In the genomic region with DNA sequence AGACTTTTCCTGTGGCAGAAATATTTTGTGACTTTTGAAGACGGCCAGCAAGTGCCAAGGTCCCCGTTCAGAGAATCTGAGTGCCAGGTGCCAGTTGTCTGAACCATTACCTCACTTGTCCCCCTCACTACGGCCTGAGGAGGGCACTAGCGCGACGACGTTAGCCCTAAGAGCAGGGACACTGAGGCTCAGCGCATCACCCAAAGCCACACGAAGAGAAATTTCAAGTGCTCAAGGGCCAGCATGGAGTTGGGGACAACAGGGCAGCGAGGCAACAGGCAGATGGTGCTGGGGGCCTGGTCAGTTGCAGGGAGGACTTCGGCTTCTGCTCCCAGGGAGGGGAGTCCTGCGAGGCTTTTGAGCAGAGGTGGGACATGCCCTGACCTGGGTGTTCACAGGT, we compare ENCODE assay signal across 11 cellular contexts. TPM values are rescaled to one million over a fixed set of nuclear protein-coding genes. Genes with fewer than 3 reads are reported as not detected.
DNase-seq lines count a peak whose midpoint lies in the region; ATAC-seq and TF ChIP-seq lines count a peak whose summit lies in the region.
"Had no signal": no experiment of that assay in that cellular context is flagged by ENCODE, and none has a peak within 500 bp of the region (broad histone marks: within the 10 kb centered on the region; RNA-seq: fewer than 3 reads in every experiment).

No MANE protein-coding gene starts in this region.

- peak; percentile 15 for DNase-seq in EL
- DNase-seq in GM23338 (ENCODE audit: low spot score): peak; percentile 79
- DNase-seq in lower lobe of right lung: no peak
- no peak for DNase-seq in HK-2 (ENCODE audit: unreplicated experiment)
- DNase-seq: gastrocnemius medialis, KG1, naive B cell had no signal

- 0 out of 2 replicates have a peak, but pooled peaks cover 4% of the 10 kb centered on the region for H4K20me1 ChIP-seq in GM23338 (replicated peaks; ENCODE audit: insufficient read depth)

- peaks cover 27% of the 10 kb centered on the region for H3K36me3 Mint-ChIP-seq in GM23338 (ENCODE audit: low read depth)
- peaks cover 49% of the 10 kb centered on the region for H3K36me3 Mint-ChIP-seq in activated T-helper 17 cell treated with anti-CD3 and anti-CD28 coated beads, Interleukin-2, amount 50 U/mL, for 72 hours (ENCODE audit: low read depth)

- H3K9me3 ChIP-seq in lower lobe of right lung: no peaks in the 10 kb centered on the region
- H3K9me3 ChIP-seq: gastrocnemius medialis had no signal

- ATAC-seq in GM23338 (peak; percentile 82), lower lobe of right lung (peak in 1 of 2 donors; percentile 40), GM21360 (IDR thresholded peaks at IDR 0.05; ENCODE audit: unreplicated experiment) (no peak), GM18520 (IDR thresholded peaks at IDR 0.05; ENCODE audit: unreplicated experiment) (no peak)
- ATAC-seq in activated T-helper 17 cell treated with anti-CD3 and anti-CD28 coated beads, Interleukin-2, amount 50 U/mL, for 72 hours (replicated peaks): no peak

- H3K4me1 ChIP-seq in GM23338 (ENCODE audit: insufficient read depth) (no peaks in the 10 kb centered on the region; the same call in 1 of the 2 replicates), lower lobe of right lung (peaks cover 9% of the 10 kb centered on the region)

- TF ChIP-seq CTCF in GM23338 (conservative IDR thresholded peaks at IDR 0.05; ENCODE audit: low read depth in 2 of 2): peak; percentile 51 to 67
- peak; percentile 11 for TF ChIP-seq CTCF in lower lobe of right lung (IDR thresholded peaks at IDR 0.05)

- no peak overlapping the region for H3K4me3 Mint-ChIP-seq in GM23338
- H3K4me3 Mint-ChIP-seq in activated T-helper 17 cell treated with anti-CD3 and anti-CD28 coated beads, Interleukin-2, amount 50 U/mL, for 72 hours: no peak overlapping the region

- H3K4me3 ChIP-seq in GM23338 (no peak overlapping the region), lower lobe of right lung (no peak overlapping the region)
- H3K4me3 ChIP-seq: gastrocnemius medialis had no signal

- peaks cover 10% of the 10 kb centered on the region; the same call in 1 of the 2 replicates for H3K36me3 ChIP-seq in GM23338 (ENCODE audit: insufficient read depth)
- peaks cover 42% of the 10 kb centered on the region for H3K36me3 ChIP-seq in lower lobe of right lung

- H3K4me1 Mint-ChIP-seq in GM23338: peaks cover 8% of the 10 kb centered on the region; the same call in 2 of the 3 replicates
- H3K4me1 Mint-ChIP-seq in activated T-helper 17 cell treated with anti-CD3 and anti-CD28 coated beads, Interleukin-2, amount 50 U/mL, for 72 hours: peaks cover 5% of the 10 kb centered on the region

- no peaks in the 10 kb centered on the region for H3K9me3 Mint-ChIP-seq in GM23338
- H3K9me3 Mint-ChIP-seq in activated T-helper 17 cell treated with anti-CD3 and anti-CD28 coated beads, Interleukin-2, amount 50 U/mL, for 72 hours: no peaks in the 10 kb centered on the region
- H3K9me3 Mint-ChIP-seq: activated naive CD4-positive, alpha-beta T cell treated with anti-CD3 and anti-CD28 coated beads, Interleukin-2, amount 50 U/mL, for 72 hours; naive B cell had no signal

- no peak overlapping the region for H3K27ac ChIP-seq in GM23338 (ENCODE audit: low read depth)
- H3K27ac ChIP-seq in lower lobe of right lung: no peak overlapping the region
- H3K27ac ChIP-seq: gastrocnemius medialis had no signal

- intact Hi-C loops in lower lobe of right lung (cut with DNase I): loop anchor here (5.0 kb wide), 1 partner anchor 118 kb away; the partner anchor contains the start of gene ICAM1

- no peaks in the 10 kb centered on the region for H3K9me2 ChIP-seq in GM23338 (ENCODE audit: insufficient read depth)

- H2AFZ ChIP-seq in GM23338: no peak overlapping the region

- no peak overlapping the region for H3K4me2 ChIP-seq in GM23338

- no peak overlapping the region for H3K27ac Mint-ChIP-seq in GM23338
- peak overlapping the region; percentile 47 for H3K27ac Mint-ChIP-seq in activated T-helper 17 cell treated with anti-CD3 and anti-CD28 coated beads, Interleukin-2, amount 50 U/mL, for 72 hours

- no peaks in the 10 kb centered on the region for H3K79me2 ChIP-seq in GM23338 (replicated peaks; ENCODE audit: insufficient read depth)

- no peaks in the 10 kb centered on the region for H3K27me3 ChIP-seq in GM23338 (ENCODE audit: insufficient read depth)
- no peaks in the 10 kb centered on the region for H3K27me3 ChIP-seq in lower lobe of right lung (ENCODE audit: low read depth)
- H3K27me3 ChIP-seq: gastrocnemius medialis had no signal

- peaks cover 6% of the 10 kb centered on the region for H3K27me3 Mint-ChIP-seq in GM23338 (ENCODE audit: insufficient read depth, low read depth, poor library complexity)
- no peaks in the 10 kb centered on the region for H3K27me3 Mint-ChIP-seq in activated T-helper 17 cell treated with anti-CD3 and anti-CD28 coated beads, Interleukin-2, amount 50 U/mL, for 72 hours
- H3K27me3 Mint-ChIP-seq: naive B cell had no signal

- peaks cover 17% of the 10 kb centered on the region; the same call in 1 of the 2 replicates for H3F3A ChIP-seq in GM23338 (replicated peaks; ENCODE audit: low read depth)

TF ChIP-seq in GM23338, 12 proteins besides CTCF, POLR2A, EP300 and RAD21:
- no peak for TF ChIP-seq NANOG (IDR thresholded peaks at IDR 0.05; ENCODE audit: borderline replicate concordance)
- peak; percentile 52; the same call in 1 of the 2 replicates for TF ChIP-seq POLR2AphosphoS5 (IDR thresholded peaks at IDR 0.05; ENCODE audit: low read depth)
TF ChIP-seq in GM23338: peak in this region for 1.

RNA-seq across cellular contexts. Expression of gene TYK2, which starts 9.5 kb away (rescaled TPM):
- 22.2 and 29.1 TPM in 2 replicates for total RNA-seq in GM23338 (2014; rRNA removed; shearing (Covaris generic))
- polyA plus RNA-seq in GM23338 (2016; fragmentation: Nextera tagmentation; extraction: Ambion mirVana): 30.7 and 35.9 TPM in 2 replicates
- total RNA-seq in activated T-helper 17 cell treated with anti-CD3 and anti-CD28 coated beads, Interleukin-2, amount 50 U/mL, for 72 hours: 100 to 1,000 TPM; 221 to 245 TPM
- 164 TPM for total RNA-seq in lower lobe of right lung

RNA-seq across cellular contexts. Expression of gene CDC37, which starts 13.5 kb away (rescaled TPM):
- total RNA-seq in GM23338 (2014; rRNA removed; shearing (Covaris generic)): 163 and 183 TPM in 2 replicates
- polyA plus RNA-seq in GM23338 (2016; fragmentation: Nextera tagmentation; extraction: Ambion mirVana): 270 and 280 TPM in 2 replicates
- 100 to 1,000 TPM; 140 to 226 TPM for total RNA-seq in activated T-helper 17 cell treated with anti-CD3 and anti-CD28 coated beads, Interleukin-2, amount 50 U/mL, for 72 hours
- total RNA-seq in lower lobe of right lung: 154 TPM

RNA-seq across cellular contexts. Expression of gene PDE4A, which starts 30.5 kb away (rescaled TPM):
- 5.2 and 5.4 TPM in 2 replicates for total RNA-seq in GM23338 (2014; rRNA removed; shearing (Covaris generic))
- 5.2 and 5.4 TPM in 2 replicates for polyA plus RNA-seq in GM23338 (2016; fragmentation: Nextera tagmentation; extraction: Ambion mirVana)
- 1 to 10 TPM; 9.0 to 9.1 TPM for total RNA-seq in activated T-helper 17 cell treated with anti-CD3 and anti-CD28 coated beads, Interleukin-2, amount 50 U/mL, for 72 hours
- 35.9 TPM for total RNA-seq in lower lobe of right lung

RNA-seq across cellular contexts. Expression of gene ICAM3, which starts 50.4 kb away (rescaled TPM):
- 9.6 TPM in 2 replicates for total RNA-seq in GM23338 (2014; rRNA removed; shearing (Covaris generic))
- polyA plus RNA-seq in GM23338 (2016; fragmentation: Nextera tagmentation; extraction: Ambion mirVana): 14.7 and 19.2 TPM in 2 replicates
- total RNA-seq in activated T-helper 17 cell treated with anti-CD3 and anti-CD28 coated beads, Interleukin-2, amount 50 U/mL, for 72 hours: 100 to 1,000 TPM; 144 to 228 TPM
- 33.0 TPM for total RNA-seq in lower lobe of right lung

RNA-seq across cellular contexts. Expression of gene RAVER1, which starts 56.5 kb away (rescaled TPM):
- total RNA-seq in GM23338 (2014; rRNA removed; shearing (Covaris generic)): 88.3 and 96.7 TPM in 2 replicates
- polyA plus RNA-seq in GM23338 (2016; fragmentation: Nextera tagmentation; extraction: Ambion mirVana): 23.6 and 25.5 TPM in 2 replicates
- 10 to 100 TPM; 66.3 to 88.7 TPM for total RNA-seq in activated T-helper 17 cell treated with anti-CD3 and anti-CD28 coated beads, Interleukin-2, amount 50 U/mL, for 72 hours
- total RNA-seq in lower lobe of right lung: 29.6 TPM

Comparison
In these comparisons a context has a peak if more than half of its experiments do, and no peak if none do; other contexts are left out.
1. DNase-seq: peak in EL (single experiment) and GM23338 (single experiment); none in lower lobe of right lung (single experiment) and HK-2 (single experiment).